24 cellular contexts compared by ENCODE assay signal in genomic region chr4:88098993-88099752, GRCh38.
"Had no signal": no experiment of that assay in that cellular context is flagged by ENCODE, and none has a peak within 500 bp of the region (broad histone marks: within the 10 kb centered on the region; RNA-seq: fewer than 3 reads in every experiment).

No MANE protein-coding gene starts in this region.

- H3K36me3 ChIP-seq: neutrophil, right atrium auricular region, stomach, thyroid gland had no signal

- H3K27ac Mint-ChIP-seq: immature natural killer cell; memory B cell; natural killer cell; progenitor cell of endocrine pancreas; stimulated activated effector memory CD8-positive, alpha-beta T cell treated with anti-CD3 and anti-CD28 coated beads, Interleukin-12 subunit alpha, Interleukin-12 subunit beta, amount 100 ng/mL, for 72 hours; type B pancreatic cell had no signal

- H3K27ac ChIP-seq: coronary artery, dorsolateral prefrontal cortex, neutrophil, parathyroid adenoma, right atrium auricular region, stomach, thyroid gland had no signal

- H3K4me1 Mint-ChIP-seq: immature natural killer cell; natural killer cell; stimulated activated effector memory CD8-positive, alpha-beta T cell treated with anti-CD3 and anti-CD28 coated beads, Interleukin-12 subunit alpha, Interleukin-12 subunit beta, amount 100 ng/mL, for 72 hours had no signal

- H3K27me3 Mint-ChIP-seq: type B pancreatic cell had no signal

- H3K27me3 ChIP-seq: dorsolateral prefrontal cortex, right atrium auricular region, stomach, thyroid gland had no signal

- H3K4me1 ChIP-seq: parathyroid adenoma, right atrium auricular region, stomach, thyroid gland had no signal

- H3K9me3 Mint-ChIP-seq: immature natural killer cell; memory B cell; natural killer cell; stimulated activated effector memory CD8-positive, alpha-beta T cell treated with anti-CD3 and anti-CD28 coated beads, Interleukin-12 subunit alpha, Interleukin-12 subunit beta, amount 100 ng/mL, for 72 hours had no signal

- ATAC-seq: left ventricle myocardium superior; natural killer cell; sciatic nerve; stimulated activated effector memory CD8-positive, alpha-beta T cell treated with anti-CD3 and anti-CD28 coated beads, Interleukin-12 subunit alpha, Interleukin-12 subunit beta, amount 100 ng/mL, for 72 hours had no signal

- H3K4me2 ChIP-seq: smooth muscle cell had no signal

- H3K9me3 ChIP-seq: neutrophil, right atrium auricular region, stomach, thyroid gland had no signal

- H3K4me3 Mint-ChIP-seq: immature natural killer cell; memory B cell; natural killer cell; stimulated activated effector memory CD8-positive, alpha-beta T cell treated with anti-CD3 and anti-CD28 coated beads, Interleukin-12 subunit alpha, Interleukin-12 subunit beta, amount 100 ng/mL, for 72 hours; type B pancreatic cell had no signal

- H3K9ac ChIP-seq: parathyroid adenoma had no signal

- H3K4me3 ChIP-seq: coronary artery, dorsolateral prefrontal cortex, lung, right atrium auricular region, smooth muscle cell, stomach, thyroid gland had no signal

- H3K79me2 ChIP-seq: parathyroid adenoma had no signal

- DNase-seq: dorsolateral prefrontal cortex; effector CD4-positive, alpha-beta T cell; hypothalamus; immature natural killer cell; islet precursor cell; kidney glomerular epithelial cell; left ventricle myocardium superior; natural killer cell; stimulated activated CD4-positive, alpha-beta T cell treated with anti-CD3 and anti-CD28 coated beads, Interleukin-2, amount 100 ng/mL, for 24 hours; stimulated activated CD4-positive, alpha-beta T cell treated with anti-CD3 and anti-CD28 coated beads, Interleukin-4, amount 100 ng/mL, for 24 hours; stimulated activated naive CD4-positive, alpha-beta T cell treated with Interleukin-2 at 50 U/mL for 16 hours; stomach; thyroid gland had no signal

- H2AFZ ChIP-seq: parathyroid adenoma had no signal

- H3K36me3 Mint-ChIP-seq: immature natural killer cell; memory B cell; natural killer cell; stimulated activated effector memory CD8-positive, alpha-beta T cell treated with anti-CD3 and anti-CD28 coated beads, Interleukin-12 subunit alpha, Interleukin-12 subunit beta, amount 100 ng/mL, for 72 hours; type B pancreatic cell had no signal
